ENCODE assay signal across 1 cellular context in the genomic region with DNA sequence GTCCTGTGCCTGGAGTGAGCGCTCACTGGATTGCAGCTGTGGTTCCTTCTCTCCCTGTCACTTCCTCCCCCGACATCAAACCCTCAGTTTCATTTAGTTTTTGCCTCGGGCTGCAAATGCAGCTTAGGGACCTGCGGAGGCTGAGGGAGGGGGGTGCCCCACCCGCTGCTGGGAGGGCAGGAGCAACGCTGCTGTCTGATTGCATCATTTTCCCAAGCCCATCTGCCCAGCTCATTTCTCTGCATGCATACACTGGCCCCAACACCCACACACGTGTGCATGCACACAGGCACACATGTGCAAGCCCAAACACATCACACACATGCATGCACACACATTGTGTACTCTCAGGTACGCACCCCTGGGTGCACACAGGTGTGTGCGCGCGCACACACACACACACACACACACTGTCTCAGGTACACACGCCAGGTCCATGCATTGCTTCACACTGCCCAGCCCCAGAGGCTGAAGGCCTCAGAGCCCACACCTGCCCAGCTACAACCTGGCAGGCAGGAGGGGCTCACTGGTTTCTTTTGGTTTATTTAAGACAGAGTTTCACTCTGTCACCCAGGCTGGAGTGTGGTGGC.
TF ChIP-seq lines count a peak whose summit lies in the region.

No MANE protein-coding gene starts in this region.

TF ChIP-seq in WTC11, 78 proteins besides CTCF, POLR2A, EP300 and RAD21 (continued from another document):
- TF ChIP-seq ZNF317 (CRISPR knock-in tag; IDR thresholded peaks at IDR 0.05; ENCODE audit: borderline replicate concordance, low read depth) = no peak
- TF ChIP-seq, protein P1, sequence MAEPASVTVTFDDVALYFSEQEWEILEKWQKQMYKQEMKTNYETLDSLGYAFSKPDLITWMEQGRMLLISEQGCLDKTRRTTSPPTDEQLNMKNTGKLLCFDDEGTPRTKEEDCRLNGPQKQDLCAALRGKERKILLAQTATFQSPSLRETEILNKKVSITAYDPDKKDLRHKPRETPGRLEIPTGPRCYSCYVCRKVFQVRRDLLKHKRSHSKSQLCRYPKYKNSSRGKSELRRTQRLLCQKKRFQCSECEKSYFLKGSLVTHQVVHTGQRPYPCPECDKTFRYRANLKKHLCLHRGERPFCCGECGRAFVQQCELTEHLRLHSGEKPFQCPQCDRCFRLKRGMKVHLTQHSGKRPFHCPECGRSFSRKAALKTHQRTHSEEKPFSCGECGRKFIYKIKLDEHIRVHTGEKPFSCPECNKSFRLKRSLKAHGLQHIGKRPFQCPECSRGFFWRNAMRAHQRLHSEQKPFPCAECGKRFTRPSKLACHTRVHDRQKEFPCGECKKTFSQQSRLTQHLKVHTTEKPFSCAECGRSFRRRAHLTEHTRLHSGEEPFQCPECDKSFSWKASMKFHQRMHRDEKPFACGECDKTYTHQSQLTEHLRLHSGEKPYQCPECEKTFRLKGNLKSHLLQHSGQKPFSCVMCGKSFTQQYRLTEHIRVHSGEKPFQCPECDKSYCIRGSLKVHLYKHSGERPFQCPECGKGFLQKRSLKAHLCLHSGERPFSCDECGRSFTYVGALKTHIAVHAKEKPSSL (CRISPR knock-in tag; conservative IDR thresholded peaks at IDR 0.05) = no peak
- no peak for TF ChIP-seq CBFB (CRISPR knock-in tag; IDR thresholded peaks at IDR 0.05; ENCODE audit: low read depth)
- TF ChIP-seq IRF2 (CRISPR knock-in tag; IDR thresholded peaks at IDR 0.05; ENCODE audit: borderline replicate concordance, low read depth) = no peak
- TF ChIP-seq ZBTB21 (CRISPR knock-in tag; IDR thresholded peaks at IDR 0.05; ENCODE audit: borderline replicate concordance) = no peak
